6 cellular contexts compared by ENCODE assay signal in the genomic region with DNA sequence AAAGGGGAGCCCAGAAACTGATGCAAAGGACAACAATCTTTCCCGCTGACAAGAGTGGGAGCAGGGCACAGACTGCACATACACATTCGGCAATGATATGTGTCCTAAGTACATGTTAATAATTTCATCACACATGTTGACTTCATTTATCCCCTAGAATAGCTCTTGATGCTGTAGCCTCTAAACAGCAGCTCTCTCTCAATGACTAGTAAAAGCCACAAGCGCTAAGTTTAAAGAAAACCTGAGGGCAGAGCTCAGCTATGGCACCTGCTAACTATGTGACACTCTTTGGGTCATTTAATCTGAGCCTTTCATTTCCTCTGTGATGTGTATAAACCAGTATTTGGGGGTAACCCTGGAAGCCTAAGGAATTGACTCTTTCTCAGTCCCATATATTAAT.
"Had no signal": no experiment of that assay in that cellular context is flagged by ENCODE, and none has a peak within 500 bp of the region (broad histone marks: within the 10 kb centered on the region; RNA-seq: fewer than 3 reads in every experiment).

No MANE protein-coding gene starts in this region.

- FAIRE-seq: pancreas had no signal

- H3K36me3 ChIP-seq: pancreas, thyroid gland, vagina had no signal

- ATAC-seq: activated CD4-positive, CD25-positive, alpha-beta regulatory T cell treated with anti-CD3 and anti-CD28 coated beads, Interleukin-2, amount 50 U/mL, for 24 hours; esophagus mucosa; pancreas had no signal

- H3K27me3 ChIP-seq: pancreas, thyroid gland, vagina had no signal

- H3K4me3 ChIP-seq: pancreas, thyroid gland, vagina had no signal

- H3K4me1 ChIP-seq: pancreas, thyroid gland, vagina had no signal

- DNase-seq: activated naive CD4-positive, alpha-beta T cell treated with anti-CD3 and anti-CD28 coated beads, Interleukin-2, amount 50 U/mL, for 16 hours; pancreas; thyroid gland had no signal

- H3K9me3 ChIP-seq: pancreas, thyroid gland, vagina had no signal

- H3K27ac ChIP-seq: pancreas, thyroid gland, vagina had no signal
